ENCODE assay signal across 8 cellular contexts in genomic region chr15:98518823-98519561, GRCh38.
DNase-seq lines count a peak whose midpoint lies in the region; ATAC-seq and TF ChIP-seq lines count a peak whose summit lies in the region.

No MANE protein-coding gene starts in this region.

- H3K4me1 Mint-ChIP-seq in WTC11 (peaks cover 5% of the 10 kb centered on the region), chondrocyte (ENCODE audit: low read depth) (peaks cover 10% of the 10 kb centered on the region)

- no peaks in the 10 kb centered on the region for H3K9me3 ChIP-seq in left lung

- ATAC-seq in GM18868 (IDR thresholded peaks at IDR 0.05; ENCODE audit: unreplicated experiment): peak; percentile 91
- ATAC-seq in HG03135 (IDR thresholded peaks at IDR 0.05; ENCODE audit: unreplicated experiment): peak; percentile 82
- peak; percentile 86 for ATAC-seq in WTC11
- peak; percentile 93 for ATAC-seq in left lung

- CTCF ChIA-PET in WTC11 (lab: Charles Lee): interaction anchor here (0.6 to 2.7 kb wide), 52 partner anchors 9 to 557 kb away, joined by 3 to 33 read pairs (median 4); partner anchors contain the start of gene IGF1R

- H3K4me3 ChIP-seq in AG09309 (ENCODE audit: control insufficient read depth, low read depth, low read length) (no peak overlapping the region), left lung (no peak overlapping the region)

- H3K36me3 Mint-ChIP-seq in WTC11 (no peaks in the 10 kb centered on the region), chondrocyte (ENCODE audit: low read depth) (no peaks in the 10 kb centered on the region)

- H3K27ac Mint-ChIP-seq in WTC11: no peak overlapping the region
- H3K27ac Mint-ChIP-seq in chondrocyte (ENCODE audit: unreplicated experiment): peak overlapping the region; percentile 17

- peak; percentile 84 for TF ChIP-seq CTCF in AG09309 (IDR thresholded peaks at IDR 0.05; ENCODE audit: control insufficient read depth, insufficient read depth, low read depth, low read length, missing control alignments)
- TF ChIP-seq CTCF in WTC11 (IDR thresholded peaks at IDR 0.05): peak; percentile 84
- peak; percentile 88 for TF ChIP-seq CTCF in chondrocyte (IDR thresholded peaks at IDR 0.05)
- peak; percentile 67 to 78 for TF ChIP-seq CTCF in left lung (IDR thresholded peaks at IDR 0.05)

- intact Hi-C loops in left lung (cut with DNase I): no loop called here

- H3K4me3 Mint-ChIP-seq in WTC11: no peak overlapping the region
- peak overlapping the region; percentile 49 for H3K4me3 Mint-ChIP-seq in chondrocyte (ENCODE audit: unreplicated experiment)

- DNase-seq in AG09309 (ENCODE audit: low read depth) (peak; percentile 35), NCI-H2227 treated with DMSO at 0.1 percent for 48 hours (lab: John Stamatoyannopoulos, UW) (peak; percentile 5), WTC11 (ENCODE audit: low spot score) (peak; percentile 52), chondrocyte (ENCODE audit: low spot score) (no peak), left lung (no peak)
- peak in 2 of 3 donors; percentile 3 to 10 for DNase-seq in stimulated activated CD4-positive, alpha-beta T cell treated with anti-CD3 and anti-CD28 coated beads, TNF-alpha, amount 100 ng/mL, for 1 hour (ENCODE audit: low read depth in 3 of 3, low spot score in 1 of 3)

- H3K27me3 ChIP-seq in left lung: no peaks in the 10 kb centered on the region

- peaks cover 0 to 5% of the 10 kb centered on the region in 2 donors for H3K4me1 ChIP-seq in left lung

- H3K27me3 Mint-ChIP-seq in WTC11 (ENCODE audit: low read depth): no peaks in the 10 kb centered on the region
- no peaks in the 10 kb centered on the region for H3K27me3 Mint-ChIP-seq in chondrocyte (ENCODE audit: low read depth)

- no peaks in the 10 kb centered on the region for H3K36me3 ChIP-seq in left lung

- H3K9me3 Mint-ChIP-seq in WTC11 (no peaks in the 10 kb centered on the region), chondrocyte (ENCODE audit: low read depth) (no peaks in the 10 kb centered on the region)

- POLR2A ChIA-PET in WTC11 (lab: Charles Lee): interaction anchor here (1.3 kb wide), 1 partner anchor 124 kb away, joined by 3 read pairs; no protein-coding TSS in a partner anchor

- no peak overlapping the region for H3K27ac ChIP-seq in left lung

TF ChIP-seq in WTC11, 78 proteins besides CTCF, POLR2A, EP300 and RAD21:
- TF ChIP-seq CBFB (CRISPR knock-in tag; IDR thresholded peaks at IDR 0.05; ENCODE audit: low read depth): no peak
- TF ChIP-seq ELF4 (CRISPR knock-in tag; IDR thresholded peaks at IDR 0.05; ENCODE audit: low read depth): no peak
- no peak for TF ChIP-seq TP53 (CRISPR knock-in tag; IDR thresholded peaks at IDR 0.05)
- no peak for TF ChIP-seq MLX (CRISPR knock-in tag; IDR thresholded peaks at IDR 0.05)
- TF ChIP-seq ESRRA (CRISPR knock-in tag; IDR thresholded peaks at IDR 0.05; ENCODE audit: borderline replicate concordance): no peak
- peak; percentile 74 for TF ChIP-seq PRDM15 (CRISPR knock-in tag; IDR thresholded peaks at IDR 0.05)

Comparison
In these comparisons a context has a peak if more than half of its experiments do, and no peak if none do; other contexts are left out.
1. DNase-seq: peak in AG09309 (single experiment), NCI-H2227 treated with DMSO at 0.1 percent for 48 hours (single experiment), WTC11 (single experiment) and stimulated activated CD4-positive, alpha-beta T cell treated with anti-CD3 and anti-CD28 coated beads, TNF-alpha, amount 100 ng/mL, for 1 hour (2 of 3); none in chondrocyte (single experiment) and left lung (0 of 2).
2. Peak in every context shown above with its lines, with median percentiles within 50 percentile points of each other: CTCF ChIP-seq and ATAC-seq.